ENCODE assay signal across 24 cellular contexts in genomic region chrX:69365755-69366154, GRCh38.
DNase-seq lines count a peak whose midpoint lies in the region; ATAC-seq, FAIRE-seq and TF ChIP-seq lines count a peak whose summit lies in the region.
"Had no signal": no experiment of that assay in that cellular context is flagged by ENCODE, and none has a peak within 500 bp of the region (broad histone marks: within the 10 kb centered on the region; RNA-seq: fewer than 3 reads in every experiment).

No MANE protein-coding gene starts in this region.

- no peak overlapping the region for H2AFZ ChIP-seq in astrocyte (ENCODE audit: low read depth, low read length)
- H2AFZ ChIP-seq: GM23338 had no signal

- no peak for TF ChIP-seq CTCF in left ventricle myocardium inferior (IDR thresholded peaks at IDR 0.05; ENCODE audit: borderline replicate concordance)
- no peak for TF ChIP-seq CTCF in astrocyte (IDR thresholded peaks at IDR 0.05; ENCODE audit: insufficient read depth, low read depth, low read length)
- no peak for TF ChIP-seq CTCF in WERI-Rb-1 (IDR thresholded peaks at IDR 0.05; ENCODE audit: low read depth, low read length)

- peaks cover 1% of the 10 kb centered on the region for H3K9me3 Mint-ChIP-seq in astrocyte (ENCODE audit: unreplicated experiment)
- H3K9me3 Mint-ChIP-seq in stimulated activated naive B cell treated with anti-CD40 and anti-IgM and Interleukin-4, amounts not matched to agents 10 μg/mL and 1 μg/mL and 100 μg/mL, for 72 hours: no peaks in the 10 kb centered on the region
- H3K9me3 Mint-ChIP-seq: CD4-positive, alpha-beta T cell; GM23338 had no signal

- H3K27ac Mint-ChIP-seq in astrocyte (ENCODE audit: unreplicated experiment): no peak overlapping the region
- H3K27ac Mint-ChIP-seq in stimulated activated naive B cell treated with anti-CD40 and anti-IgM and Interleukin-4, amounts not matched to agents 10 μg/mL and 1 μg/mL and 100 μg/mL, for 72 hours: peak overlapping the region; percentile 52
- H3K27ac Mint-ChIP-seq: CD4-positive, alpha-beta T cell; CD8-positive, alpha-beta memory T cell; GM23338; H9 had no signal

- H3K4me3 ChIP-seq in left ventricle myocardium inferior (no peak overlapping the region), astrocyte (ENCODE audit: insufficient read depth, low read depth, low read length) (no peak overlapping the region), WERI-Rb-1 (ENCODE audit: low read depth, low read length) (no peak overlapping the region)
- H3K4me3 ChIP-seq: A549; BLaER1 treated with 17β-estradiol and CSF1 and Interleukin-3, amounts not matched to agents 10 nM and 100 nM; GM12878; GM23338 had no signal

- H3K36me3 Mint-ChIP-seq in astrocyte (ENCODE audit: low read depth, unreplicated experiment): no peaks in the 10 kb centered on the region
- H3K36me3 Mint-ChIP-seq in stimulated activated naive B cell treated with anti-CD40 and anti-IgM and Interleukin-4, amounts not matched to agents 10 μg/mL and 1 μg/mL and 100 μg/mL, for 72 hours: no peaks in the 10 kb centered on the region
- H3K36me3 Mint-ChIP-seq: CD14-positive monocyte; CD8-positive, alpha-beta memory T cell had no signal

- H3K79me2 ChIP-seq in astrocyte (ENCODE audit: insufficient read depth, low read length): no peaks in the 10 kb centered on the region

- H3K36me3 ChIP-seq in left ventricle myocardium inferior: no peaks in the 10 kb centered on the region
- H3K36me3 ChIP-seq in astrocyte (ENCODE audit: insufficient read depth, low read length): no peaks in the 10 kb centered on the region
- H3K36me3 ChIP-seq in WERI-Rb-1: no peaks in the 10 kb centered on the region
- H3K36me3 ChIP-seq: BE2C; BLaER1 treated with 17β-estradiol and CSF1 and Interleukin-3, amounts not matched to agents 10 nM and 100 nM had no signal

- FAIRE-seq in astrocyte (lab: Jason Lieb, UNC): peak; percentile 92
- FAIRE-seq: A549, D721Med, GM12878 had no signal

- no peak overlapping the region for H3K4me3 Mint-ChIP-seq in astrocyte (ENCODE audit: unreplicated experiment)
- no peak overlapping the region for H3K4me3 Mint-ChIP-seq in stimulated activated naive B cell treated with anti-CD40 and anti-IgM and Interleukin-4, amounts not matched to agents 10 μg/mL and 1 μg/mL and 100 μg/mL, for 72 hours
- H3K4me3 Mint-ChIP-seq: CD14-positive monocyte; CD4-positive, alpha-beta T cell; CD8-positive, alpha-beta memory T cell; GM23338; H9 had no signal

- DNase-seq in left ventricle myocardium inferior (no peak), left ventricle myocardium superior (no peak), astrocyte (ENCODE audit: low read depth) (no peak), WERI-Rb-1 (no peak)
- DNase-seq in stimulated activated naive B cell treated with anti-CD40 and anti-IgM and Interleukin-4, amounts not matched to agents 10 μg/mL and 1 μg/mL and 100 μg/mL, for 72 hours: no peak
- DNase-seq in activated CD4-positive, CD25-positive, alpha-beta regulatory T cell treated with anti-CD3 and anti-CD28 coated beads, Interleukin-2, amount 50 U/mL, for 72 hours: no peak
- DNase-seq: ACHN; AML-193; BE2C; CD4-positive, alpha-beta T cell; CD8-positive, alpha-beta memory T cell; DMS 273 treated with DMSO at 0.1 percent for 48 hours; DMS79; EL; GDM1; H9 had no signal

- no peaks in the 10 kb centered on the region for H3K27me3 ChIP-seq in left ventricle myocardium inferior (ENCODE audit: low read depth)
- H3K27me3 ChIP-seq in astrocyte (ENCODE audit: insufficient read depth, low read length): no peaks in the 10 kb centered on the region
- peaks cover 3% of the 10 kb centered on the region for H3K27me3 ChIP-seq in WERI-Rb-1 (ENCODE audit: insufficient read depth, low read depth, severe bottlenecking)
- H3K27me3 ChIP-seq: BE2C had no signal

- no peak overlapping the region for H3K4me2 ChIP-seq in astrocyte (ENCODE audit: low read length)
- H3K4me2 ChIP-seq: A549; BLaER1 treated with 17β-estradiol and CSF1 and Interleukin-3, amounts not matched to agents 10 nM and 100 nM; GM23338 had no signal

- H3K9ac ChIP-seq in astrocyte (ENCODE audit: low read length): no peak overlapping the region
- H3K9ac ChIP-seq: BLaER1 treated with 17β-estradiol and CSF1 and Interleukin-3, amounts not matched to agents 10 nM and 100 nM had no signal

- H3K4me1 Mint-ChIP-seq in astrocyte (ENCODE audit: low read depth, unreplicated experiment): peaks cover 6% of the 10 kb centered on the region
- peaks cover 8% of the 10 kb centered on the region in 2 donors for H3K4me1 Mint-ChIP-seq in stimulated activated naive B cell treated with anti-CD40 and anti-IgM and Interleukin-4, amounts not matched to agents 10 μg/mL and 1 μg/mL and 100 μg/mL, for 72 hours
- H3K4me1 Mint-ChIP-seq: CD14-positive monocyte; CD8-positive, alpha-beta memory T cell; GM23338 had no signal

- peaks cover 10% of the 10 kb centered on the region for H3K4me1 ChIP-seq in left ventricle myocardium inferior
- H3K4me1 ChIP-seq in astrocyte (ENCODE audit: insufficient read depth, low read length): no peaks in the 10 kb centered on the region
- H3K4me1 ChIP-seq: A549, BE2C had no signal

- intact Hi-C loops in left ventricle myocardium inferior (cut with micrococcal nuclease) (no loop called here), left ventricle myocardium superior (cut with micrococcal nuclease) (no loop called here)

- H4K20me1 ChIP-seq in astrocyte (ENCODE audit: insufficient read depth, low read length): no peaks in the 10 kb centered on the region
- H4K20me1 ChIP-seq: BLaER1 treated with 17β-estradiol and CSF1 and Interleukin-3, amounts not matched to agents 10 nM and 100 nM had no signal

- H3K27ac ChIP-seq in left ventricle myocardium inferior (replicated peaks): peak overlapping the region; percentile 30
- H3K27ac ChIP-seq in astrocyte (ENCODE audit: low read depth, low read length): no peak overlapping the region
- H3K27ac ChIP-seq in WERI-Rb-1: no peak overlapping the region
- H3K27ac ChIP-seq: 22Rv1; A549; BLaER1 treated with 17β-estradiol and CSF1 and Interleukin-3, amounts not matched to agents 10 nM and 100 nM had no signal

- H3K27me3 Mint-ChIP-seq in astrocyte (ENCODE audit: low read depth, unreplicated experiment): peaks cover 5% of the 10 kb centered on the region
- H3K27me3 Mint-ChIP-seq in stimulated activated naive B cell treated with anti-CD40 and anti-IgM and Interleukin-4, amounts not matched to agents 10 μg/mL and 1 μg/mL and 100 μg/mL, for 72 hours: no peaks in the 10 kb centered on the region
- H3K27me3 Mint-ChIP-seq: CD4-positive, alpha-beta T cell; CD8-positive, alpha-beta memory T cell had no signal

- ATAC-seq in left ventricle myocardium superior: no peak
- peak in 1 of 2 donors; percentile 25 for ATAC-seq in stimulated activated naive B cell treated with anti-CD40 and anti-IgM and Interleukin-4, amounts not matched to agents 10 μg/mL and 1 μg/mL and 100 μg/mL, for 72 hours (replicated peaks)
- ATAC-seq: A549, GM12878, GM23338, HCT116 had no signal

- no peaks in the 10 kb centered on the region for H3K9me3 ChIP-seq in left ventricle myocardium inferior (replicated peaks)
- no peaks in the 10 kb centered on the region for H3K9me3 ChIP-seq in astrocyte (ENCODE audit: insufficient read depth, low read depth, low read length)
- H3K9me3 ChIP-seq in WERI-Rb-1 (ENCODE audit: severe bottlenecking): no peaks in the 10 kb centered on the region
- H3K9me3 ChIP-seq: A549; BE2C; BLaER1 treated with 17β-estradiol and CSF1 and Interleukin-3, amounts not matched to agents 10 nM and 100 nM had no signal
